ENCODE assay signal across 19 cellular contexts in genomic region chr5:931570-932145, GRCh38.
"Had no signal": no experiment of that assay in that cellular context is flagged by ENCODE, and none has a peak within 500 bp of the region (broad histone marks: within the 10 kb centered on the region; RNA-seq: fewer than 3 reads in every experiment).

No MANE protein-coding gene starts in this region.

- H3K27ac ChIP-seq: gastrocnemius medialis, ovary, prostate gland, thoracic aorta had no signal

- H3K36me3 Mint-ChIP-seq: activated naive CD4-positive, alpha-beta T cell treated with anti-CD3 and anti-CD28 coated beads, Interleukin-2, amount 10 ng/mL, durations not matched to agents 7 days and 5 days; natural killer cell had no signal

- H3K4me3 ChIP-seq: esophagus squamous epithelium, gastrocnemius medialis, lung, ovary, prostate gland, spleen, thoracic aorta had no signal

- H3K36me3 ChIP-seq: esophagus squamous epithelium, gastrocnemius medialis, ovary, prostate gland, spleen, thoracic aorta had no signal

- ATAC-seq: activated CD8-positive, alpha-beta T cell treated with anti-CD3 and anti-CD28 coated beads, Interleukin-2, amount 10 ng/mL, durations not matched to agents 7 days and 5 days; gastrocnemius medialis; natural killer cell had no signal

- H3K9me3 ChIP-seq: esophagus squamous epithelium, gastrocnemius medialis, ovary, prostate gland, spleen, thoracic aorta had no signal

- H3K4me1 ChIP-seq: prostate gland had no signal

- H3K4me3 Mint-ChIP-seq: activated CD4-positive, alpha-beta T cell treated with anti-CD3 and anti-CD28 coated beads, Interleukin-2, amount 10 ng/mL, durations not matched to agents 7 days and 5 days; activated CD8-positive, alpha-beta T cell treated with anti-CD3 and anti-CD28 coated beads, Interleukin-2, amount 10 ng/mL, durations not matched to agents 7 days and 5 days; activated naive CD4-positive, alpha-beta T cell treated with anti-CD3 and anti-CD28 coated beads, Interleukin-2, amount 10 ng/mL, durations not matched to agents 7 days and 5 days; endodermal cell; natural killer cell had no signal

- H3K27ac Mint-ChIP-seq: activated CD4-positive, alpha-beta T cell treated with anti-CD3 and anti-CD28 coated beads, Interleukin-2, amount 10 ng/mL, durations not matched to agents 7 days and 5 days; activated CD8-positive, alpha-beta T cell treated with anti-CD3 and anti-CD28 coated beads, Interleukin-2, amount 10 ng/mL, durations not matched to agents 7 days and 5 days; activated naive CD4-positive, alpha-beta T cell treated with anti-CD3 and anti-CD28 coated beads, Interleukin-2, amount 10 ng/mL, durations not matched to agents 7 days and 5 days; endodermal cell; natural killer cell had no signal

- H3K4me1 Mint-ChIP-seq: endodermal cell had no signal

- H3K9me3 Mint-ChIP-seq: activated CD4-positive, alpha-beta T cell treated with anti-CD3 and anti-CD28 coated beads, Interleukin-2, amount 10 ng/mL, durations not matched to agents 7 days and 5 days; activated naive CD4-positive, alpha-beta T cell treated with anti-CD3 and anti-CD28 coated beads, Interleukin-2, amount 10 ng/mL, durations not matched to agents 7 days and 5 days; natural killer cell; type B pancreatic cell had no signal

- H3K27me3 ChIP-seq: ovary had no signal

- DNase-seq: activated CD4-positive, alpha-beta T cell treated with anti-CD3 and anti-CD28 coated beads, Interleukin-2, amount 10 ng/mL, durations not matched to agents 7 days and 5 days; activated CD8-positive, alpha-beta T cell treated with anti-CD3 and anti-CD28 coated beads, Interleukin-2, amount 10 ng/mL, durations not matched to agents 7 days and 5 days; activated naive CD4-positive, alpha-beta T cell treated with anti-CD3 and anti-CD28 coated beads, Interleukin-2, amount 10 ng/mL, durations not matched to agents 7 days and 5 days; amygdala; cerebellar nuclear complex; cortex of kidney; endodermal cell; esophagus squamous epithelium; gastrocnemius medialis; midbrain; natural killer cell; stimulated activated CD4-positive, alpha-beta T cell treated with anti-CD3 and anti-CD28 coated beads, Interleukin-4, amount 100 ng/mL, for 1 hour; stimulated activated naive CD4-positive, alpha-beta T cell had no signal
